Comparison of ENCODE assay signal across 8 cellular contexts in genomic region chr18:74342416-74343043, GRCh38. TPM values are rescaled to one million over a fixed set of nuclear protein-coding genes. Genes with fewer than 3 reads are reported as not detected.
DNase-seq lines count a peak whose midpoint lies in the region; ATAC-seq and TF ChIP-seq lines count a peak whose summit lies in the region.

No MANE protein-coding gene starts in this region.

- TF ChIP-seq CTCF in heart left ventricle (IDR thresholded peaks at IDR 0.05) (peak; percentile 66 to 88 (median 77)), foreskin fibroblast (IDR thresholded peaks at IDR 0.05; ENCODE audit: low read depth, low read length) (peak; percentile 56), retinal pigment epithelial cell (conservative IDR thresholded peaks at IDR 0.05; ENCODE audit: low read depth, low read length) (peak; percentile 62)

- H3K4me3 Mint-ChIP-seq in T-helper 17 cell: no peak overlapping the region

- no peak for ATAC-seq in heart left ventricle
- no peak for ATAC-seq in left ventricle myocardium superior
- ATAC-seq in T-helper 17 cell: peak; percentile 47
- no peak for ATAC-seq in GM21737 (IDR thresholded peaks at IDR 0.05; ENCODE audit: unreplicated experiment)

- H3K27ac ChIP-seq in heart left ventricle: no peak overlapping the region

- peaks cover 24% of the 10 kb centered on the region for H3K27me3 Mint-ChIP-seq in T-helper 17 cell

- intact Hi-C loops in heart left ventricle (cut with DNase I) (loop anchor here (1.0 to 10.0 kb wide), 7 partner anchors 100 to 1578 kb away; no protein-coding TSS in a partner anchor), left ventricle myocardium superior (cut with micrococcal nuclease) (loop anchor here (2.0 to 5.0 kb wide), 2 partner anchors 100 to 145 kb away; no protein-coding TSS in a partner anchor)

- TF ChIP-seq POLR2A in heart left ventricle (IDR thresholded peaks at IDR 0.05): no peak

- no peaks in the 10 kb centered on the region for H3K36me3 ChIP-seq in heart left ventricle

- H3K4me3 ChIP-seq in heart left ventricle (no peak overlapping the region), foreskin fibroblast (ENCODE audit: low read depth in 1 of 2, low read length in 2 of 2) (no peak overlapping the region), retinal pigment epithelial cell (ENCODE audit: low read length) (no peak overlapping the region)

- no peaks in the 10 kb centered on the region for H3K4me1 ChIP-seq in heart left ventricle

- peaks cover 0 to 2% (median 0%) of the 10 kb centered on the region in 9 donors for H3K27me3 ChIP-seq in heart left ventricle

- peaks cover 2% of the 10 kb centered on the region for H3K36me3 Mint-ChIP-seq in T-helper 17 cell (ENCODE audit: low read depth)

- H3K9me3 ChIP-seq in heart left ventricle: no peaks in the 10 kb centered on the region
- H3K9me3 ChIP-seq in T-helper 17 cell (ENCODE audit: control insufficient read depth, low read length, poor library complexity, severe bottlenecking): no peaks in the 10 kb centered on the region

- DNase-seq in heart left ventricle (peak in 1 of 5 donors; percentile 32), left ventricle myocardium superior (no peak), MV-4-11 (lab: John Stamatoyannopoulos, UW) (peak; percentile 40), T-helper 17 cell (no peak), foreskin fibroblast (peak; percentile 37 to 75), retinal pigment epithelial cell (ENCODE audit: low read depth) (peak; percentile 29), epidermal melanocyte (ENCODE audit: insufficient read length, low spot score) (no peak)

- H3K4me1 Mint-ChIP-seq in T-helper 17 cell: peaks cover 3% of the 10 kb centered on the region

- 10 to 19% (median 14%) methylated on average over 4 of the region's 4 CpGs for WGBS in heart left ventricle, 4 donors

- no peak overlapping the region for H3K27ac Mint-ChIP-seq in T-helper 17 cell

RNA-seq across cellular contexts. Expression of gene C18orf63, which starts 26.9 kb away (rescaled TPM):
- total RNA-seq in heart left ventricle: not detected
- polyA plus RNA-seq in heart left ventricle: not detected
- total RNA-seq in left ventricle myocardium superior: not detected
- not detected for total RNA-seq in T-helper 17 cell

RNA-seq across cellular contexts. Expression of gene CYB5A, which starts 50.8 kb away (rescaled TPM):
- total RNA-seq in heart left ventricle (100 to 1,000 TPM in 4 of 9 donors, 10 to 100 TPM in 5; 46.5 to 146 (median 83.3) TPM), left ventricle myocardium superior (103 TPM), T-helper 17 cell (10 to 100 TPM; 14.5 to 14.8 TPM)
- polyA plus RNA-seq in heart left ventricle: 10 to 100 TPM; 50.7 to 56.4 TPM

Comparison
In these comparisons a context has a peak if more than half of its experiments do, and no peak if none do; other contexts are left out.
1. DNase-seq: peak in MV-4-11 (single experiment), foreskin fibroblast (2 of 2) and retinal pigment epithelial cell (single experiment); none in left ventricle myocardium superior (single experiment), T-helper 17 cell (0 of 3) and epidermal melanocyte (single experiment).
2. Peak in every context shown above with its lines, with median percentiles within 50 percentile points of each other: CTCF ChIP-seq.